ENCODE assay signal across 17 cellular contexts in genomic region chr5:174626521-174626920, GRCh38.
A peak's percentile ranks its signal among the peaks of the same experiment; 100 is the strongest.
DNase-seq lines count a peak whose midpoint lies in the region; ATAC-seq and TF ChIP-seq lines count a peak whose summit lies in the region.
"Had no signal": no experiment of that assay in that cellular context is flagged by ENCODE, and none has a peak within 500 bp of the region (broad histone marks: within the 10 kb centered on the region; RNA-seq: fewer than 3 reads in every experiment).

No MANE protein-coding gene starts in this region.

- H3K4me3 ChIP-seq in GM23338 (no peak overlapping the region), smooth muscle cell (no peak overlapping the region), mammary epithelial cell (replicated peaks in 1 of 3; ENCODE audit: insufficient read depth in 1 of 3, low read depth in 2 of 3, low read length in 3 of 3) (no peak overlapping the region)
- H3K4me3 ChIP-seq: K562, MG63 had no signal

- H3K4me2 ChIP-seq in GM23338 (0 out of 2 replicates have a peak overlapping the region, but pooled peaks have one; percentile 24), smooth muscle cell (peak overlapping the region; percentile 74), mammary epithelial cell (ENCODE audit: insufficient read depth, low read depth, low read length) (no peak overlapping the region)

- no peaks in the 10 kb centered on the region for H3K27me3 Mint-ChIP-seq in GM23338 (ENCODE audit: insufficient read depth, low read depth, poor library complexity)
- H3K27me3 Mint-ChIP-seq in neural crest cell (ENCODE audit: low read depth) = peaks cover 2% of the 10 kb centered on the region
- peaks cover 1% of the 10 kb centered on the region for H3K27me3 Mint-ChIP-seq in activated T-cell treated with anti-CD3 and anti-CD28 coated beads, Interleukin-2, amount 50 U/mL, for 4 hours (ENCODE audit: low read depth)

- intact Hi-C loops in mammary epithelial cell (cut with micrococcal nuclease) = no loop called here

- dilution Hi-C loops in mammary epithelial cell (cut with HindIII; ENCODE audit: low sequenced_read_pairs) = no loop called here

- H2AFZ ChIP-seq in GM23338 = peak overlapping the region; percentile 72; the same call in 1 of the 2 replicates
- no peak overlapping the region for H2AFZ ChIP-seq in smooth muscle cell (ENCODE audit: low read depth)
- H2AFZ ChIP-seq in mammary epithelial cell (ENCODE audit: low read depth, low read length) = no peak overlapping the region

- H3K4me3 Mint-ChIP-seq in GM23338 (no peak overlapping the region), neural crest cell (no peak overlapping the region)
- no peak overlapping the region for H3K4me3 Mint-ChIP-seq in activated T-cell treated with anti-CD3 and anti-CD28 coated beads, Interleukin-2, amount 50 U/mL, for 4 hours
- H3K4me3 Mint-ChIP-seq: CD8-positive, alpha-beta memory T cell had no signal

- DNase-seq in GM23338 (ENCODE audit: low spot score) (no peak), islet precursor cell (peak; percentile 52), neural crest cell (ENCODE audit: low read depth, low spot score) (no peak), smooth muscle cell (lab: John Stamatoyannopoulos, UW; ENCODE audit: unreplicated experiment) (no peak), mammary epithelial cell (no peak)
- DNase-seq in activated T-cell treated with anti-CD3 and anti-CD28 coated beads, Interleukin-2, amount 50 U/mL, for 4 hours = no peak
- DNase-seq: CD8-positive, alpha-beta memory T cell; MG63; NCI-H1694 treated with DMSO at 0.1 percent for 48 hours; NCI-H2081 treated with DMSO at 0.1 percent for 48 hours; NCI-H2171 treated with DMSO at 0.1 percent for 48 hours had no signal

- peaks cover 10% of the 10 kb centered on the region; the same call in 2 of the 3 replicates for H3K4me1 Mint-ChIP-seq in GM23338
- H3K4me1 Mint-ChIP-seq in neural crest cell = peaks cover 20% of the 10 kb centered on the region
- no peaks in the 10 kb centered on the region for H3K4me1 Mint-ChIP-seq in activated T-cell treated with anti-CD3 and anti-CD28 coated beads, Interleukin-2, amount 50 U/mL, for 4 hours (ENCODE audit: low read depth)
- H3K4me1 Mint-ChIP-seq: CD8-positive, alpha-beta memory T cell had no signal

- H3F3A ChIP-seq in GM23338 (replicated peaks; ENCODE audit: low read depth) = no peaks in the 10 kb centered on the region
- H3F3A ChIP-seq in smooth muscle cell (ENCODE audit: low read depth) = peaks cover 36% of the 10 kb centered on the region

- no peaks in the 10 kb centered on the region for H3K79me2 ChIP-seq in GM23338 (replicated peaks; ENCODE audit: insufficient read depth)
- H3K79me2 ChIP-seq in smooth muscle cell (ENCODE audit: low read depth) = no peaks in the 10 kb centered on the region
- H3K79me2 ChIP-seq in mammary epithelial cell (ENCODE audit: insufficient read depth, low read length) = no peaks in the 10 kb centered on the region

- in situ Hi-C loops in mammary epithelial cell (cut with MboI; ENCODE audit: low sequenced_read_pairs in 2 of 2) = no loop called here

- no peak overlapping the region for H3K27ac ChIP-seq in GM23338 (ENCODE audit: low read depth)
- H3K27ac ChIP-seq in smooth muscle cell (ENCODE audit: low read depth) = peak overlapping the region; percentile 56
- no peak overlapping the region for H3K27ac ChIP-seq in mammary epithelial cell (ENCODE audit: insufficient read depth, low read depth, low read length)
- H3K27ac ChIP-seq: C4-2B, HL-60 had no signal

- H3K9me3 ChIP-seq in smooth muscle cell (replicated peaks; ENCODE audit: low read depth) (no peaks in the 10 kb centered on the region), mammary epithelial cell (replicated peaks; ENCODE audit: insufficient read depth, low read length) (no peaks in the 10 kb centered on the region)
- H3K9me3 ChIP-seq: MG63 had no signal

- H3K9me3 Mint-ChIP-seq in GM23338 (no peaks in the 10 kb centered on the region), neural crest cell (no peaks in the 10 kb centered on the region)
- no peaks in the 10 kb centered on the region for H3K9me3 Mint-ChIP-seq in activated T-cell treated with anti-CD3 and anti-CD28 coated beads, Interleukin-2, amount 50 U/mL, for 4 hours

- H3K36me3 ChIP-seq in GM23338 (ENCODE audit: insufficient read depth) = no peaks in the 10 kb centered on the region
- no peaks in the 10 kb centered on the region for H3K36me3 ChIP-seq in smooth muscle cell (ENCODE audit: low read depth)
- no peaks in the 10 kb centered on the region for H3K36me3 ChIP-seq in mammary epithelial cell (ENCODE audit: insufficient read depth, low read length)
- H3K36me3 ChIP-seq: MG63 had no signal

- H3K27me3 ChIP-seq in GM23338 (ENCODE audit: insufficient read depth) (no peaks in the 10 kb centered on the region), smooth muscle cell (ENCODE audit: low read depth) (no peaks in the 10 kb centered on the region), mammary epithelial cell (ENCODE audit: insufficient read depth, low read length) (no peaks in the 10 kb centered on the region)
- H3K27me3 ChIP-seq: MG63 had no signal

- peaks cover 13% of the 10 kb centered on the region for H3K4me1 ChIP-seq in GM23338 (ENCODE audit: insufficient read depth)
- peaks cover 22% of the 10 kb centered on the region for H3K4me1 ChIP-seq in smooth muscle cell (ENCODE audit: low read depth)
- no peaks in the 10 kb centered on the region for H3K4me1 ChIP-seq in mammary epithelial cell (ENCODE audit: insufficient read depth, low read length)

- H3K36me3 Mint-ChIP-seq in GM23338 (ENCODE audit: low read depth) (no peaks in the 10 kb centered on the region), neural crest cell (ENCODE audit: low read depth) (no peaks in the 10 kb centered on the region)
- H3K36me3 Mint-ChIP-seq in activated T-cell treated with anti-CD3 and anti-CD28 coated beads, Interleukin-2, amount 50 U/mL, for 4 hours (ENCODE audit: insufficient read depth) = no peaks in the 10 kb centered on the region

- H3K27ac Mint-ChIP-seq in GM23338 (no peak overlapping the region), neural crest cell (ENCODE audit: unreplicated experiment) (peak overlapping the region; percentile 61)
- H3K27ac Mint-ChIP-seq: CD8-positive, alpha-beta memory T cell had no signal

- H3K9me2 ChIP-seq in GM23338 (ENCODE audit: insufficient read depth) = no peaks in the 10 kb centered on the region

- no peak overlapping the region for H3K9ac ChIP-seq in smooth muscle cell (ENCODE audit: low read depth)
- no peak overlapping the region for H3K9ac ChIP-seq in mammary epithelial cell (ENCODE audit: insufficient read depth, low read length)

- CTCF ChIA-PET in mammary epithelial cell (lab: Charles Lee; ENCODE audit: low non-redundant PET) = no interaction called here

- no TSS peak for BruUV-seq in mammary epithelial cell (replicated peaks; lab: Mats Ljungman, UMichigan)

- 15% methylated on average over 4 of the region's 4 CpGs for WGBS in smooth muscle cell (ENCODE audit: low lambda C conversion rate)
- 79% methylated on average over 4 of the region's 4 CpGs for WGBS in mammary epithelial cell (ENCODE audit: low coverage, missing lambda C conversion rate)

- H4K20me1 ChIP-seq in GM23338 (replicated peaks; ENCODE audit: insufficient read depth) = no peaks in the 10 kb centered on the region
- no peaks in the 10 kb centered on the region for H4K20me1 ChIP-seq in smooth muscle cell (ENCODE audit: low read depth)
- H4K20me1 ChIP-seq in mammary epithelial cell (ENCODE audit: insufficient read depth, low read length) = no peaks in the 10 kb centered on the region

- ATAC-seq in GM23338 (no peak), HG03097 (IDR thresholded peaks at IDR 0.05; ENCODE audit: low FRiP score, unreplicated experiment) (no peak)
- ATAC-seq in activated T-cell treated with anti-CD3 and anti-CD28 coated beads, Interleukin-2, amount 50 U/mL, for 4 hours = no peak
- ATAC-seq: HepG2, K562, Right ventricle myocardium inferior had no signal

- TF ChIP-seq CTCF in GM23338 (conservative IDR thresholded peaks at IDR 0.05; ENCODE audit: low read depth in 2 of 2) (no peak), neural crest cell (conservative IDR thresholded peaks at IDR 0.05) (no peak), smooth muscle cell (IDR thresholded peaks at IDR 0.05; ENCODE audit: borderline replicate concordance, insufficient read depth, poor library complexity, severe bottlenecking) (no peak), mammary epithelial cell (conservative IDR thresholded peaks at IDR 0.05 in 1 of 2, IDR thresholded peaks at IDR 0.05 in 1 of 2; ENCODE audit: extremely low read depth in 1 of 2, insufficient read depth in 1 of 2, low read depth in 1 of 2, low read length in 2 of 2) (no peak)

TF ChIP-seq in GM23338, 12 proteins besides CTCF, POLR2A, EP300 and RAD21 (continues in another document):
- TF ChIP-seq EZH2 (IDR thresholded peaks at IDR 0.05; ENCODE audit: low read depth, unreplicated experiment) = no peak
- TF ChIP-seq STAT1 (IDR thresholded peaks at IDR 0.05; ENCODE audit: unreplicated experiment) = no peak
- no peak for TF ChIP-seq ZNF331 (CRISPR knock-in tag; IDR thresholded peaks at IDR 0.05; ENCODE audit: low read depth)
- TF ChIP-seq JUNB (IDR thresholded peaks at IDR 0.05; ENCODE audit: unreplicated experiment) = no peak
- TF ChIP-seq, protein P1, sequence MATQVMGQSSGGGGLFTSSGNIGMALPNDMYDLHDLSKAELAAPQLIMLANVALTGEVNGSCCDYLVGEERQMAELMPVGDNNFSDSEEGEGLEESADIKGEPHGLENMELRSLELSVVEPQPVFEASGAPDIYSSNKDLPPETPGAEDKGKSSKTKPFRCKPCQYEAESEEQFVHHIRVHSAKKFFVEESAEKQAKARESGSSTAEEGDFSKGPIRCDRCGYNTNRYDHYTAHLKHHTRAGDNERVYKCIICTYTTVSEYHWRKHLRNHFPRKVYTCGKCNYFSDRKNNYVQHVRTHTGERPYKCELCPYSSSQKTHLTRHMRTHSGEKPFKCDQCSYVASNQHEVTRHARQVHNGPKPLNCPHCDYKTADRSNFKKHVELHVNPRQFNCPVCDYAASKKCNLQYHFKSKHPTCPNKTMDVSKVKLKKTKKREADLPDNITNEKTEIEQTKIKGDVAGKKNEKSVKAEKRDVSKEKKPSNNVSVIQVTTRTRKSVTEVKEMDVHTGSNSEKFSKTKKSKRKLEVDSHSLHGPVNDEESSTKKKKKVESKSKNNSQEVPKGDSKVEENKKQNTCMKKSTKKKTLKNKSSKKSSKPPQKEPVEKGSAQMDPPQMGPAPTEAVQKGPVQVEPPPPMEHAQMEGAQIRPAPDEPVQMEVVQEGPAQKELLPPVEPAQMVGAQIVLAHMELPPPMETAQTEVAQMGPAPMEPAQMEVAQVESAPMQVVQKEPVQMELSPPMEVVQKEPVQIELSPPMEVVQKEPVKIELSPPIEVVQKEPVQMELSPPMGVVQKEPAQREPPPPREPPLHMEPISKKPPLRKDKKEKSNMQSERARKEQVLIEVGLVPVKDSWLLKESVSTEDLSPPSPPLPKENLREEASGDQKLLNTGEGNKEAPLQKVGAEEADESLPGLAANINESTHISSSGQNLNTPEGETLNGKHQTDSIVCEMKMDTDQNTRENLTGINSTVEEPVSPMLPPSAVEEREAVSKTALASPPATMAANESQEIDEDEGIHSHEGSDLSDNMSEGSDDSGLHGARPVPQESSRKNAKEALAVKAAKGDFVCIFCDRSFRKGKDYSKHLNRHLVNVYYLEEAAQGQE (IDR thresholded peaks at IDR 0.05; ENCODE audit: unreplicated experiment) = no peak
- no peak for TF ChIP-seq ZNF114 (CRISPR knock-in tag; IDR thresholded peaks at IDR 0.05)
